In genomic region chr12:92147491-92147890, GRCh38 we compare ENCODE assay signal across 9 cellular contexts. TPM values are rescaled to one million over a fixed set of nuclear protein-coding genes. Genes with fewer than 3 reads are reported as not detected.
DNase-seq lines count a peak whose midpoint lies in the region; ATAC-seq and TF ChIP-seq lines count a peak whose summit lies in the region.
"Had no signal": no experiment of that assay in that cellular context is flagged by ENCODE, and none has a peak within 500 bp of the region (broad histone marks: within the 10 kb centered on the region; RNA-seq: fewer than 3 reads in every experiment).

No MANE protein-coding gene starts in this region.

- no peak overlapping the region for H3K4me3 Mint-ChIP-seq in endothelial cell (ENCODE audit: unreplicated experiment)

- peaks cover 30% of the 10 kb centered on the region for H3K4me1 Mint-ChIP-seq in endothelial cell (ENCODE audit: unreplicated experiment)

- no peaks in the 10 kb centered on the region for H3K9me3 Mint-ChIP-seq in endothelial cell (ENCODE audit: unreplicated experiment)

- H3K27me3 ChIP-seq in SK-N-SH (ENCODE audit: insufficient read depth) (no peaks in the 10 kb centered on the region), OCI-LY3 (ENCODE audit: low read depth, low read length) (no peaks in the 10 kb centered on the region)

- H3F3A ChIP-seq in SK-N-SH (replicated peaks; ENCODE audit: insufficient read depth): peaks cover 25% of the 10 kb centered on the region

- no peak for ATAC-seq in SK-N-SH treated with all-trans-retinoic acid at 6 μM for 48 hours
- ATAC-seq: esophagus mucosa had no signal

- H3K4me3 ChIP-seq in SK-N-SH (ENCODE audit: low read depth in 2 of 2, low read length in 1 of 2): peak overlapping the region in 1 of 2 experiments; percentile 88; a peak in 1 of 4 replicates
- H3K4me3 ChIP-seq in OCI-LY3 (ENCODE audit: low read length): peak overlapping the region; percentile 95
- H3K4me3 ChIP-seq in fibroblast of villous mesenchyme (ENCODE audit: low read depth, low read length): peak overlapping the region; percentile 5
- peak overlapping the region in 5 of 7 experiments; percentile 72 to 98 (median 79) for H3K4me3 ChIP-seq in skin epidermis

- DNase-seq in SK-N-SH (no peak), fibroblast of villous mesenchyme (ENCODE audit: low read depth) (no peak), SKM-1 (lab: John Stamatoyannopoulos, UW; ENCODE audit: unreplicated experiment) (no peak), endothelial cell (ENCODE audit: low spot score) (no peak), anterior cingulate cortex (lab: John Stamatoyannopoulos, UW) (no peak)

- peaks cover 14% of the 10 kb centered on the region in 2 experiments for H3K36me3 ChIP-seq in SK-N-SH (replicated peaks in 1 of 2; ENCODE audit: control insufficient read depth in 1 of 2, insufficient read depth in 2 of 2, low read length in 1 of 2)
- peaks cover 36% of the 10 kb centered on the region for H3K36me3 ChIP-seq in OCI-LY3 (replicated peaks; ENCODE audit: low read depth, low read length)

- H3K27ac Mint-ChIP-seq in endothelial cell (ENCODE audit: unreplicated experiment): no peak overlapping the region

- no peak for TF ChIP-seq RAD21 in SK-N-SH (IDR thresholded peaks at IDR 0.05; ENCODE audit: low read length)

- H3K27me3 Mint-ChIP-seq in endothelial cell (ENCODE audit: unreplicated experiment): peaks cover 16% of the 10 kb centered on the region

- 78% methylated on average over 3 of the region's 3 CpGs for WGBS in SK-N-SH (ENCODE audit: low lambda C conversion rate)

- H3K4me2 ChIP-seq in SK-N-SH (no peak overlapping the region), OCI-LY3 (ENCODE audit: low read length) (peak overlapping the region; percentile 74)

- TF ChIP-seq CTCF in SK-N-SH (IDR thresholded peaks at IDR 0.05): no peak
- no peak for TF ChIP-seq CTCF in OCI-LY3 (IDR thresholded peaks at IDR 0.05; ENCODE audit: low read depth, low read length)
- no peak for TF ChIP-seq CTCF in fibroblast of villous mesenchyme (IDR thresholded peaks at IDR 0.05; ENCODE audit: insufficient read depth, low read depth, low read length)
- TF ChIP-seq CTCF in endothelial cell (IDR thresholded peaks at IDR 0.05; ENCODE audit: unreplicated experiment): no peak

- H3K27ac ChIP-seq in SK-N-SH (ENCODE audit: low read depth in 2 of 2, low read length in 1 of 2) (peak overlapping the region in 1 of 2 experiments; percentile 97; a peak in 2 of 4 replicates), OCI-LY3 (ENCODE audit: low read length) (peak overlapping the region; percentile 80), skin epidermis (peak overlapping the region in 19 of 21 experiments; percentile 34 to 100 (median 94))

- peak overlapping the region; percentile 58 for H2AFZ ChIP-seq in SK-N-SH (ENCODE audit: low read depth)
- H2AFZ ChIP-seq in OCI-LY3 (ENCODE audit: low read depth, low read length): no peak overlapping the region

- no peaks in the 10 kb centered on the region for H3K9me2 ChIP-seq in SK-N-SH

- POLR2A ChIA-PET in SK-N-SH (lab: Yijun Ruan, JAX): no interaction called here

- CTCF ChIA-PET in SK-N-SH (lab: Yijun Ruan, JAX): interaction anchor here (0.9 kb wide), 1 partner anchor 165 kb away, joined by 3 read pairs; no protein-coding TSS in a partner anchor

- H3K36me3 Mint-ChIP-seq in endothelial cell (ENCODE audit: low read depth, unreplicated experiment): peaks cover 27% of the 10 kb centered on the region

- peaks cover 6 to 10% of the 10 kb centered on the region in 2 experiments; a peak in 3 of 4 replicates for H3K4me1 ChIP-seq in SK-N-SH (ENCODE audit: control insufficient read depth in 1 of 2, insufficient read depth in 2 of 2, low read depth in 1 of 2, low read length in 1 of 2)
- peaks cover 13% of the 10 kb centered on the region for H3K4me1 ChIP-seq in OCI-LY3 (ENCODE audit: low read length)

- H3K9ac ChIP-seq in SK-N-SH (no peak overlapping the region; the same call in 1 of the 2 replicates), OCI-LY3 (ENCODE audit: low read length) (peak overlapping the region; percentile 94)

- H3K9me3 ChIP-seq in SK-N-SH: no peaks in the 10 kb centered on the region
- H3K9me3 ChIP-seq in OCI-LY3 (ENCODE audit: insufficient read depth, low read length): no peaks in the 10 kb centered on the region

- no peak for TF ChIP-seq EP300 in SK-N-SH (IDR thresholded peaks at IDR 0.05; ENCODE audit: borderline replicate concordance in 1 of 2, low read depth in 1 of 2, low read length in 1 of 2)

- H4K20me1 ChIP-seq in SK-N-SH (ENCODE audit: insufficient read depth) (peaks cover 22% of the 10 kb centered on the region), OCI-LY3 (ENCODE audit: insufficient read depth, low read length) (peaks cover 28% of the 10 kb centered on the region)

- peaks cover 31% of the 10 kb centered on the region for H3K79me2 ChIP-seq in SK-N-SH (ENCODE audit: insufficient read depth)
- H3K79me2 ChIP-seq in OCI-LY3 (ENCODE audit: low read length): peaks cover 51% of the 10 kb centered on the region

TF ChIP-seq in SK-N-SH, 30 proteins besides CTCF, POLR2A, EP300 and RAD21 (continues in another document):
- TF ChIP-seq FOSL2 (IDR thresholded peaks at IDR 0.05; ENCODE audit: borderline replicate concordance, low read depth) (no peak), ZBTB33 (IDR thresholded peaks at IDR 0.05; ENCODE audit: borderline replicate concordance, low read depth) (no peak), SMC3 (IDR thresholded peaks at IDR 0.05; ENCODE audit: low read depth, low read length) (no peak), USF2 (IDR thresholded peaks at IDR 0.05; ENCODE audit: borderline replicate concordance, low read depth, low read length) (no peak), POLR2AphosphoS5 (IDR thresholded peaks at IDR 0.05; ENCODE audit: low read depth, low read length) (no peak), SIN3A (IDR thresholded peaks at IDR 0.05; ENCODE audit: borderline replicate concordance, low read depth, low read length) (no peak)

TF ChIP-seq in SK-N-SH treated with all-trans-retinoic acid at 6 μM for 48 hours, 23 proteins besides CTCF, POLR2A, EP300 and RAD21 (continues in another document):
- TF ChIP-seq ZNF565 (CRISPR knock-in tag; conservative IDR thresholded peaks at IDR 0.05; ENCODE audit: low read depth): no peak
- TF ChIP-seq ISL1 (CRISPR knock-in tag; IDR thresholded peaks at IDR 0.05): no peak
- no peak for TF ChIP-seq ARNTL (CRISPR knock-in tag; IDR thresholded peaks at IDR 0.05; ENCODE audit: borderline replicate concordance, low read depth)
- TF ChIP-seq TCF4 (CRISPR knock-in tag; IDR thresholded peaks at IDR 0.05; ENCODE audit: borderline replicate concordance): no peak
- no peak for TF ChIP-seq PPARA (CRISPR knock-in tag; IDR thresholded peaks at IDR 0.05; ENCODE audit: borderline replicate concordance)
- TF ChIP-seq RARB (CRISPR knock-in tag; IDR thresholded peaks at IDR 0.05): no peak
- no peak for TF ChIP-seq ZFP30 (CRISPR knock-in tag; IDR thresholded peaks at IDR 0.05)
- no peak for TF ChIP-seq ZNF70 (CRISPR knock-in tag; IDR thresholded peaks at IDR 0.05)
- no peak for TF ChIP-seq CSRNP3 (CRISPR knock-in tag; IDR thresholded peaks at IDR 0.05)
- no peak for TF ChIP-seq PATZ1 (CRISPR knock-in tag; IDR thresholded peaks at IDR 0.05; ENCODE audit: borderline replicate concordance)
- TF ChIP-seq POU6F1 (CRISPR knock-in tag; IDR thresholded peaks at IDR 0.05; ENCODE audit: borderline replicate concordance, low read depth): no peak
- TF ChIP-seq ZFP3 (CRISPR knock-in tag; IDR thresholded peaks at IDR 0.05): no peak
- TF ChIP-seq CSDC2 (CRISPR knock-in tag; IDR thresholded peaks at IDR 0.05): no peak

RNA-seq across cellular contexts. Expression of gene BTG1, which starts 1.8 kb away (rescaled TPM):
- 16.2 and 28.3 TPM in 2 replicates for polyA plus RNA-seq in SK-N-SH (2012; rRNA removed)
- polyA plus RNA-seq in SK-N-SH (2012; cell fraction: cytosol; rRNA removed): 19.6 and 23.8 TPM in 2 replicates
- polyA plus RNA-seq in SK-N-SH (2012; cell fraction: nucleus; rRNA removed): 15.1 and 15.2 TPM in 2 replicates
- total RNA-seq in fibroblast of villous mesenchyme (4.8 and 5.6 TPM in 2 replicates), endothelial cell (ENCODE audit: unreplicated experiment) (79.8 TPM)

Comparison
In these comparisons a context has a peak if more than half of its experiments do, and no peak if none do; other contexts are left out.
1. RNA of gene BTG1, which starts 1.8 kb away (total RNA-seq): 79.8 TPM in endothelial cell (single experiment); 4.8 to 5.6 TPM in fibroblast of villous mesenchyme; every median in the first group is over 10 times any median in the second.